20 cellular contexts compared by ENCODE assay signal in genomic region chr2:38032946-38033345, GRCh38. TPM values are rescaled to one million over a fixed set of nuclear protein-coding genes. Genes with fewer than 3 reads are reported as not detected.
DNase-seq lines count a peak whose midpoint lies in the region; ATAC-seq, FAIRE-seq and TF ChIP-seq lines count a peak whose summit lies in the region.
"Had no signal": no experiment of that assay in that cellular context is flagged by ENCODE, and none has a peak within 500 bp of the region (broad histone marks: within the 10 kb centered on the region; RNA-seq: fewer than 3 reads in every experiment).

No MANE protein-coding gene starts in this region.

- ATAC-seq in HepG2 (no peak), right lobe of liver (no peak), HG03045 (IDR thresholded peaks at IDR 0.05; ENCODE audit: unreplicated experiment) (no peak)
- ATAC-seq: CD8-positive, alpha-beta T cell had no signal

- H3K9me3 ChIP-seq in HepG2 (ENCODE audit: low read length), result no peaks in the 10 kb centered on the region
- H3K9me3 ChIP-seq in right lobe of liver, result no peaks in the 10 kb centered on the region
- H3K9me3 ChIP-seq: BLaER1, Caco-2 had no signal

- TF ChIP-seq CTCF in HepG2 (CRISPR knock-in tag; IDR thresholded peaks at IDR 0.05) (no peak), right lobe of liver (IDR thresholded peaks at IDR 0.05) (no peak), fibroblast of villous mesenchyme (IDR thresholded peaks at IDR 0.05; ENCODE audit: insufficient read depth, low read depth, low read length) (no peak)

- H3K9ac ChIP-seq in HepG2 (ENCODE audit: insufficient read depth, low read depth, low read length), result no peak overlapping the region
- H3K9ac ChIP-seq: BLaER1, GM23248 had no signal

- H2AFZ ChIP-seq in HepG2 (ENCODE audit: low read length), result no peak overlapping the region
- H2AFZ ChIP-seq: GM23248 had no signal

- TF ChIP-seq POLR2A in HepG2 (IDR thresholded peaks at IDR 0.05; ENCODE audit: insufficient read depth in 1 of 2, low read depth in 2 of 2, low read length in 2 of 2), result no peak
- TF ChIP-seq POLR2A in right lobe of liver (IDR thresholded peaks at IDR 0.05), result no peak

- no TSS peak for BruUV-seq in HepG2 (replicated peaks; lab: Mats Ljungman, UMichigan)

- H4K20me1 ChIP-seq in HepG2 (ENCODE audit: insufficient read depth, low read length), result no peaks in the 10 kb centered on the region
- H4K20me1 ChIP-seq: BLaER1 had no signal

- no peak for TF ChIP-seq RAD21 in HepG2 (CRISPR knock-in tag; IDR thresholded peaks at IDR 0.05)

- CTCF ChIA-PET in HepG2 (lab: Yijun Ruan, JAX; ENCODE audit: low intra/inter-chr PET ratio, low total read pairs), result no interaction called here

- H3K4me2 ChIP-seq in HepG2 (ENCODE audit: low read depth, low read length), result no peak overlapping the region
- H3K4me2 ChIP-seq: BLaER1 had no signal

- H3K4me3 ChIP-seq in HepG2 (replicated peaks in 1 of 3; ENCODE audit: insufficient read depth in 1 of 3, low read depth in 2 of 3, low read length in 3 of 3) (no peak overlapping the region), right lobe of liver (no peak overlapping the region), fibroblast of villous mesenchyme (ENCODE audit: low read depth, low read length) (no peak overlapping the region)
- H3K4me3 ChIP-seq: BLaER1, GM23248 had no signal

- H3K27ac ChIP-seq in HepG2 (ENCODE audit: extremely low read length, insufficient read depth, low read length), result no peak overlapping the region
- no peak overlapping the region for H3K27ac ChIP-seq in right lobe of liver
- H3K27ac ChIP-seq: 22Rv1, BLaER1, C4-2B, GM23248 had no signal

- POLR2A ChIA-PET in HepG2 (lab: Yijun Ruan, JAX), result no interaction called here

- intact Hi-C loops in HepG2 (cut with micrococcal nuclease; ENCODE audit: unreplicated experiment) (no loop called here), right lobe of liver (cut with DNase I) (no loop called here)

- DNase-seq in HepG2 (ENCODE audit: low spot score), result no peak
- no peak for DNase-seq in right lobe of liver
- DNase-seq in OCI-M1 (lab: John Stamatoyannopoulos, UW), result peak; percentile 9
- peak; percentile 8 for DNase-seq in fibroblast of villous mesenchyme (ENCODE audit: low read depth)
- DNase-seq in activated T-cell treated with anti-CD3 and anti-CD28 coated beads, Interleukin-2, amount 50 U/mL, for 1 hour, result no peak
- DNase-seq: Caco-2; CD4-positive, CD25-positive, alpha-beta regulatory T cell; CD8-positive, alpha-beta T cell; DMS153; DND-41; GM23248; H7; HCEC 1CT had no signal

- H3K36me3 ChIP-seq in HepG2 (replicated peaks in 1 of 2; ENCODE audit: control insufficient read depth in 1 of 2, insufficient read depth in 2 of 2, low read length in 2 of 2) (no peaks in the 10 kb centered on the region), right lobe of liver (no peaks in the 10 kb centered on the region)
- H3K36me3 ChIP-seq: BLaER1 had no signal

- in situ Hi-C loops in HepG2 (cut with HindIII; ENCODE audit: extremely low pct_ligation_motif_present, low pct_unique_long_range_greater_than_20kb), result no loop called here

- no peaks in the 10 kb centered on the region for H3K79me2 ChIP-seq in HepG2 (ENCODE audit: insufficient read depth, low read length)

- H3K4me1 ChIP-seq in HepG2 (ENCODE audit: insufficient read depth, low read length), result 0 out of 2 replicates have a peak, but pooled peaks cover 5% of the 10 kb centered on the region
- no peaks in the 10 kb centered on the region for H3K4me1 ChIP-seq in right lobe of liver
- H3K4me1 ChIP-seq: Caco-2 had no signal

- peaks cover 5 to 18% of the 10 kb centered on the region in 2 experiments; a peak in 4 of 5 replicates for H3K27me3 ChIP-seq in HepG2 (ENCODE audit: control insufficient read depth in 1 of 2, insufficient read depth in 2 of 2, low read length in 2 of 2)
- no peaks in the 10 kb centered on the region for H3K27me3 ChIP-seq in right lobe of liver
- H3K27me3 ChIP-seq: BLaER1 had no signal

- 18% methylated on average over 2 of the region's 2 CpGs for WGBS in HepG2 (ENCODE audit: low lambda C conversion rate)
- 87% methylated on average over 2 of the region's 2 CpGs for WGBS in right lobe of liver (ENCODE audit: insufficient coverage, low coverage, low lambda C conversion rate, missing lambda C conversion rate)

- TF ChIP-seq EP300 in HepG2 (IDR thresholded peaks at IDR 0.05; ENCODE audit: low read depth in 2 of 2, low read length in 2 of 2), result no peak
- TF ChIP-seq EP300 in HepG2 (CRISPR knock-in tag; IDR thresholded peaks at IDR 0.05; ENCODE audit: borderline replicate concordance), result no peak

- FAIRE-seq in HepG2 (lab: Jason Lieb, UNC), result no peak
- FAIRE-seq: A204.1, G401.6, H1 had no signal

TF ChIP-seq in HepG2, 621 proteins besides CTCF, POLR2A, EP300 and RAD21:
- no peak for TF ChIP-seq ZNF124 (CRISPR knock-in tag; IDR thresholded peaks at IDR 0.05)
- peak; percentile 52; the same call in 1 of the 2 replicates for TF ChIP-seq CREB1 (IDR thresholded peaks at IDR 0.05)
- no peak for TF ChIP-seq CREB1 (CRISPR knock-in tag; IDR thresholded peaks at IDR 0.05)

RNA-seq across cellular contexts. Expression of gene CYP1B1, which starts 43.0 kb away (rescaled TPM):
- total RNA-seq in HepG2 (2016; rRNA removed; fragmentation: Illumina TruSeq; extraction: Trizol) (not detected in 2 replicates), right lobe of liver (1 to 10 TPM; 3.8 to 7.1 (median 6.4) TPM), fibroblast of villous mesenchyme (6.5 and 9.3 TPM in 2 replicates)
- not detected in 2 replicates for total RNA-seq in HepG2 (2016; cell fraction: cytosol; rRNA removed; fragmentation: Illumina TruSeq; extraction: Trizol; ENCODE audit: low read depth)
- not detected in 2 replicates for total RNA-seq in HepG2 (2016; cell fraction: insoluble cytoplasmic fraction; rRNA removed; fragmentation: Illumina TruSeq; extraction: Trizol)
- total RNA-seq in HepG2 (2016; cell fraction: membrane; rRNA removed; fragmentation: Illumina TruSeq; extraction: Trizol), result not detected in 2 replicates
- 0.09 TPM in 1 of 2 replicates, not detected in the other for total RNA-seq in HepG2 (2016; cell fraction: nucleus; rRNA removed; fragmentation: Illumina TruSeq; extraction: Trizol)
- not detected in 2 replicates for polyA plus RNA-seq in HepG2 (2011; rRNA removed)
- not detected in 2 replicates for polyA plus RNA-seq in HepG2 (2011; cell fraction: cytosol; rRNA removed)
- polyA plus RNA-seq in HepG2 (2011; cell fraction: nucleus; rRNA removed), result not detected in 2 replicates
- not detected in 2 replicates for polyA plus RNA-seq in HepG2 (2012)
- polyA plus RNA-seq in HepG2 (2016; cell fraction: cytosol; fragmentation: Illumina TruSeq; extraction: Trizol; ENCODE audit: low read depth), result not detected in 2 replicates
- polyA plus RNA-seq in HepG2 (2016; cell fraction: insoluble cytoplasmic fraction; fragmentation: Illumina TruSeq; extraction: Trizol; ENCODE audit: low read depth), result not detected in 2 replicates
- polyA plus RNA-seq in HepG2 (2016; cell fraction: membrane; fragmentation: Illumina TruSeq; extraction: Trizol; ENCODE audit: low read depth), result not detected in 2 replicates
- 0.11 TPM in 1 of 2 replicates, not detected in the other for polyA plus RNA-seq in HepG2 (2016; cell fraction: nucleus; fragmentation: Illumina TruSeq; extraction: Trizol; ENCODE audit: insufficient read depth, low read depth)
- 7.5 TPM in 1 of 2 replicates, not detected in the other for polyA minus RNA-seq in HepG2 (2011; rRNA and poly(A)+ RNA removed; ENCODE audit: low replicate concordance)
- not detected in 2 replicates for polyA minus RNA-seq in HepG2 (2011; cell fraction: cytosol; rRNA and poly(A)+ RNA removed)
- not detected in 2 replicates for polyA minus RNA-seq in HepG2 (2011; cell fraction: nucleus; rRNA and poly(A)+ RNA removed)
- total RNA-seq: CD4-positive, CD25-positive, alpha-beta regulatory T cell; CD8-positive, alpha-beta T cell had no signal

Comparison
In these comparisons a context has a peak if more than half of its experiments do, and no peak if none do; other contexts are left out.
1. DNase-seq: peak in OCI-M1 (single experiment) and fibroblast of villous mesenchyme (single experiment); none in HepG2 (single experiment), right lobe of liver (0 of 3) and activated T-cell treated with anti-CD3 and anti-CD28 coated beads, Interleukin-2, amount 50 U/mL, for 1 hour (single experiment).